In the genomic region with DNA sequence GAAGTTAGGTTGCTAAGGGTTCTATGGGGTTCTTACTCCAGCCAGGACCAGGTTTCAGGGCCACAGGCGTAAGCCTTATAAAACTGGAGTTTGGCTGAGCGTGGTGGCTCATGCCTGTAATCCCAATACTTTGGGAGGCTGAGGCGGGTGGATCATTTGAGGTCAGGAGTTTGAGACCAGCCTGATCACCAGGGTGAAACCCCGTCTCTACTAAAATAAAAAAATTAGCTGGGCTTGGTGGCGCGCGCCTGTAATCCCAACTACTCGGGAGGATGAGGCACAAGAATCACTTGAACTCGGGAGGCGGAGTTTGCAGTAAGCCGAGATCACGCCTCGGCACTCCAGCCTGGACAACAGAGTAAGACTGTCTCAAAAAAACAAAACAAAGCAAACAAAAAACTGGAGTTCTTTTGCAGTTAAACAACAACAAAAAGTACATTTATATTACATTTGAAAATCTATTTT, we compare ENCODE assay signal across 8 cellular contexts. TPM values are rescaled to one million over a fixed set of nuclear protein-coding genes. Genes with fewer than 3 reads are reported as not detected.
DNase-seq lines count a peak whose midpoint lies in the region; ATAC-seq, FAIRE-seq and TF ChIP-seq lines count a peak whose summit lies in the region.

No MANE protein-coding gene starts in this region.

- H3K9ac ChIP-seq in SK-N-SH, result peak overlapping the region; percentile 82
- H3K9ac ChIP-seq in iPS-20b (ENCODE audit: low read depth, low read length), result no peak overlapping the region

- peaks cover 36% of the 10 kb centered on the region for H3K79me2 ChIP-seq in SK-N-SH (ENCODE audit: insufficient read depth)

- H3K27me3 ChIP-seq in SK-N-SH (ENCODE audit: insufficient read depth), result no peaks in the 10 kb centered on the region
- H3K27me3 ChIP-seq in iPS-20b (ENCODE audit: insufficient read depth, low read length), result no peaks in the 10 kb centered on the region
- H3K27me3 ChIP-seq in stomach, result no peaks in the 10 kb centered on the region

- H3F3A ChIP-seq in SK-N-SH (replicated peaks; ENCODE audit: insufficient read depth), result peaks cover 7% of the 10 kb centered on the region

- ATAC-seq in SK-N-SH treated with all-trans-retinoic acid at 6 μM for 48 hours, result no peak
- no peak for ATAC-seq in GM18873 (IDR thresholded peaks at IDR 0.05; ENCODE audit: low FRiP score, unreplicated experiment)

- no peak for TF ChIP-seq RAD21 in SK-N-SH (IDR thresholded peaks at IDR 0.05; ENCODE audit: low read length)

- no peaks in the 10 kb centered on the region for H3K27me3 Mint-ChIP-seq in activated T-helper 2 cell treated with anti-CD3 and anti-CD28 coated beads, Interferon-gamma antibody, Interleukin-2, Interleukin-4, amounts not matched to agents 10 μg/mL and 5 μg/mL and 100 μg/mL, durations not matched to agents 14 hours and 24 hours and 36 hours (ENCODE audit: low read depth)

- CTCF ChIA-PET in SK-N-SH (lab: Yijun Ruan, JAX), result interaction anchor here (0.7 to 2.3 kb wide), 6 partner anchors 8 to 153 kb away, joined by 3 to 6 read pairs (median 4); no protein-coding TSS in a partner anchor

- no peak for FAIRE-seq in H54 (lab: Jason Lieb, UNC)

- H3K4me1 ChIP-seq in SK-N-SH (ENCODE audit: control insufficient read depth in 1 of 2, insufficient read depth in 2 of 2, low read depth in 1 of 2, low read length in 1 of 2) (peaks cover 0 to 3% of the 10 kb centered on the region in 2 experiments; a peak in 2 of 4 replicates), iPS-20b (ENCODE audit: insufficient read depth, low read length) (peaks cover 4% of the 10 kb centered on the region; the same call in 1 of the 2 replicates), stomach (peaks cover 10 to 24% (median 15%) of the 10 kb centered on the region in 4 donors)

- H3K36me3 Mint-ChIP-seq in activated T-helper 2 cell treated with anti-CD3 and anti-CD28 coated beads, Interferon-gamma antibody, Interleukin-2, Interleukin-4, amounts not matched to agents 10 μg/mL and 5 μg/mL and 100 μg/mL, durations not matched to agents 14 hours and 24 hours and 36 hours (ENCODE audit: low read depth), result peaks cover 14% of the 10 kb centered on the region

- H3K4me2 ChIP-seq in SK-N-SH, result peak overlapping the region; percentile 91; the same call in 1 of the 2 replicates

- 50% methylated on average over 13 of the region's 13 CpGs for WGBS in SK-N-SH (ENCODE audit: low lambda C conversion rate)
- 64 to 74% (median 70%) methylated on average over 13 of the region's 13 CpGs for WGBS in stomach, 5 donors

- peaks cover 11% of the 10 kb centered on the region for H3K4me1 Mint-ChIP-seq in activated T-helper 2 cell treated with anti-CD3 and anti-CD28 coated beads, Interferon-gamma antibody, Interleukin-2, Interleukin-4, amounts not matched to agents 10 μg/mL and 5 μg/mL and 100 μg/mL, durations not matched to agents 14 hours and 24 hours and 36 hours (ENCODE audit: low read depth)

- H4K20me1 ChIP-seq in SK-N-SH (ENCODE audit: insufficient read depth), result no peaks in the 10 kb centered on the region

- H3K27ac ChIP-seq in SK-N-SH (ENCODE audit: low read depth in 2 of 2, low read length in 1 of 2) (peak overlapping the region in 1 of 2 experiments; percentile 91; a peak in 2 of 4 replicates), iPS-20b (ENCODE audit: low read length) (no peak overlapping the region), stomach (peak overlapping the region in 4 of 5 donors; percentile 75 to 86 (median 82))

- H2AFZ ChIP-seq in SK-N-SH (ENCODE audit: low read depth), result peak overlapping the region; percentile 88

- TF ChIP-seq EP300 in SK-N-SH (IDR thresholded peaks at IDR 0.05; ENCODE audit: borderline replicate concordance in 1 of 2, low read depth in 1 of 2, low read length in 1 of 2) (no peak), stomach (IDR thresholded peaks at IDR 0.05) (no peak)

- H3K4me3 ChIP-seq in SK-N-SH (ENCODE audit: low read depth in 2 of 2, low read length in 1 of 2), result peak overlapping the region in 1 of 2 experiments; percentile 73; a peak in 2 of 4 replicates
- H3K4me3 ChIP-seq in iPS-20b (ENCODE audit: low read length), result peak overlapping the region; percentile 74; the same call in 1 of the 2 replicates
- peak overlapping the region; percentile 61 to 89 (median 78) for H3K4me3 ChIP-seq in stomach

- H3K27ac Mint-ChIP-seq in activated T-helper 2 cell treated with anti-CD3 and anti-CD28 coated beads, Interferon-gamma antibody, Interleukin-2, Interleukin-4, amounts not matched to agents 10 μg/mL and 5 μg/mL and 100 μg/mL, durations not matched to agents 14 hours and 24 hours and 36 hours, result peak overlapping the region; percentile 89

- intact Hi-C loops in activated T-helper 2 cell treated with anti-CD3 and anti-CD28 coated beads, Interferon-gamma antibody, Interleukin-2, Interleukin-4, amounts not matched to agents 10 μg/mL and 5 μg/mL and 100 μg/mL, durations not matched to agents 14 hours and 24 hours and 36 hours (cut with micrococcal nuclease), result loop anchor here (1.0 to 5.0 kb wide), 6 partner anchors 12 to 109 kb away; a partner anchor contains a TSS
- intact Hi-C loops in stomach (cut with DNase I; ENCODE audit: low total_unique reads), result no loop called here

- H3K4me3 Mint-ChIP-seq in activated T-helper 2 cell treated with anti-CD3 and anti-CD28 coated beads, Interferon-gamma antibody, Interleukin-2, Interleukin-4, amounts not matched to agents 10 μg/mL and 5 μg/mL and 100 μg/mL, durations not matched to agents 14 hours and 24 hours and 36 hours (ENCODE audit: low read depth), result peak overlapping the region; percentile 97

- TF ChIP-seq CTCF in SK-N-SH (IDR thresholded peaks at IDR 0.05), result no peak
- no peak for TF ChIP-seq CTCF in stomach (IDR thresholded peaks at IDR 0.05)

- H3K9me3 ChIP-seq in SK-N-SH (no peaks in the 10 kb centered on the region), iPS-20b (ENCODE audit: insufficient read depth, low read depth, low read length) (no peaks in the 10 kb centered on the region), stomach (no peaks in the 10 kb centered on the region)

- DNase-seq in SK-N-SH (no peak), stomach (no peak), NCI-H2029 (lab: John Stamatoyannopoulos, UW) (no peak), H54 (ENCODE audit: insufficient read length, low spot score) (no peak)
- no peak for DNase-seq in activated T-helper 2 cell treated with anti-CD3 and anti-CD28 coated beads, Interferon-gamma antibody, Interleukin-2, Interleukin-4, amounts not matched to agents 10 μg/mL and 5 μg/mL and 100 μg/mL, durations not matched to agents 14 hours and 24 hours and 36 hours (ENCODE audit: low spot score)

- POLR2A ChIA-PET in SK-N-SH (lab: Yijun Ruan, JAX), result interaction anchor here (0.6 to 1.9 kb wide), 4 partner anchors 13 to 1115 kb away, joined by 3 to 11 read pairs (median 5); a partner anchor contains a TSS

- H3K9me3 Mint-ChIP-seq in activated T-helper 2 cell treated with anti-CD3 and anti-CD28 coated beads, Interferon-gamma antibody, Interleukin-2, Interleukin-4, amounts not matched to agents 10 μg/mL and 5 μg/mL and 100 μg/mL, durations not matched to agents 14 hours and 24 hours and 36 hours, result no peaks in the 10 kb centered on the region

- H3K36me3 ChIP-seq in SK-N-SH (replicated peaks in 1 of 2; ENCODE audit: control insufficient read depth in 1 of 2, insufficient read depth in 2 of 2, low read length in 1 of 2) (peaks cover 4 to 27% of the 10 kb centered on the region in 2 experiments), iPS-20b (ENCODE audit: insufficient read depth, low read depth, low read length) (peaks cover 18% of the 10 kb centered on the region), stomach (peaks cover 8 to 16% (median 13%) of the 10 kb centered on the region in 4 donors)

- no peak for TF ChIP-seq POLR2A in stomach (IDR thresholded peaks at IDR 0.05)
- no peak for TF ChIP-seq POLR2A in H54 (IDR thresholded peaks at IDR 0.05; ENCODE audit: low read depth, low read length)

- H3K9me2 ChIP-seq in SK-N-SH, result no peaks in the 10 kb centered on the region

TF ChIP-seq in SK-N-SH, 30 proteins besides CTCF, POLR2A, EP300 and RAD21 (continues in another document):
- no peak for TF ChIP-seq MEF2A (IDR thresholded peaks at IDR 0.05; ENCODE audit: borderline replicate concordance, low read depth)
- TF ChIP-seq MXI1 (IDR thresholded peaks at IDR 0.05; ENCODE audit: low read depth, low read length), result no peak

TF ChIP-seq in SK-N-SH treated with all-trans-retinoic acid at 6 μM for 48 hours, 23 proteins besides CTCF, POLR2A, EP300 and RAD21 (continues in another document):
- no peak for TF ChIP-seq TCF4 (CRISPR knock-in tag; IDR thresholded peaks at IDR 0.05; ENCODE audit: borderline replicate concordance)

RNA-seq across cellular contexts. Expression of a gene that starts 0.3 kb away (rescaled TPM):
- polyA plus RNA-seq in SK-N-SH (2012; rRNA removed) (40.9 and 46.4 TPM in 2 replicates), stomach (10 to 100 TPM; 12.0 to 16.8 (median 13.1) TPM)
- polyA plus RNA-seq in SK-N-SH (2012; cell fraction: cytosol; rRNA removed), result 21.5 and 26.1 TPM in 2 replicates
- polyA plus RNA-seq in SK-N-SH (2012; cell fraction: nucleus; rRNA removed), result 123 and 132 TPM in 2 replicates
- total RNA-seq in activated T-helper 2 cell treated with anti-CD3 and anti-CD28 coated beads, Interferon-gamma antibody, Interleukin-2, Interleukin-4, amounts not matched to agents 10 μg/mL and 5 μg/mL and 100 μg/mL, durations not matched to agents 14 hours and 24 hours and 36 hours, result 69.8 and 70.1 TPM in 2 replicates
- 10 to 100 TPM in 4 of 5 donors, 1 to 10 TPM in 1; 3.5 to 22.2 (median 15.6) TPM for total RNA-seq in stomach

RNA-seq across cellular contexts. Expression of a gene that starts 24.5 kb away (rescaled TPM):
- 398 and 419 TPM in 2 replicates for polyA plus RNA-seq in SK-N-SH (2012; rRNA removed)
- polyA plus RNA-seq in SK-N-SH (2012; cell fraction: cytosol; rRNA removed), result 320 and 415 TPM in 2 replicates
- polyA plus RNA-seq in SK-N-SH (2012; cell fraction: nucleus; rRNA removed), result 161 and 207 TPM in 2 replicates
- 877 and 885 TPM in 2 replicates for total RNA-seq in activated T-helper 2 cell treated with anti-CD3 and anti-CD28 coated beads, Interferon-gamma antibody, Interleukin-2, Interleukin-4, amounts not matched to agents 10 μg/mL and 5 μg/mL and 100 μg/mL, durations not matched to agents 14 hours and 24 hours and 36 hours
- total RNA-seq in stomach, result 100 to 1,000 TPM in 1 of 5 donors, 10 to 100 TPM in 4; 29.2 to 122 (median 95.6) TPM
- 100 to 1,000 TPM; 116 to 180 (median 137) TPM for polyA plus RNA-seq in stomach

RNA-seq across cellular contexts. Expression of a gene that starts 44.3 kb away (rescaled TPM):
- 49.0 and 50.0 TPM in 2 replicates for polyA plus RNA-seq in SK-N-SH (2012; rRNA removed)
- polyA plus RNA-seq in SK-N-SH (2012; cell fraction: cytosol; rRNA removed), result 46.6 and 47.9 TPM in 2 replicates
- polyA plus RNA-seq in SK-N-SH (2012; cell fraction: nucleus; rRNA removed), result 25.6 and 31.3 TPM in 2 replicates
- total RNA-seq in activated T-helper 2 cell treated with anti-CD3 and anti-CD28 coated beads, Interferon-gamma antibody, Interleukin-2, Interleukin-4, amounts not matched to agents 10 μg/mL and 5 μg/mL and 100 μg/mL, durations not matched to agents 14 hours and 24 hours and 36 hours, result 49.9 and 53.4 TPM in 2 replicates
- total RNA-seq in stomach, result 10 to 100 TPM; 11.6 to 30.6 (median 14.5) TPM
- polyA plus RNA-seq in stomach, result 10 to 100 TPM; 50.9 to 71.0 (median 52.7) TPM

RNA-seq across cellular contexts. Expression of a gene that starts 44.5 kb away (rescaled TPM):
- polyA plus RNA-seq in SK-N-SH (2012; rRNA removed), result 71.5 and 84.2 TPM in 2 replicates
- 48.0 and 62.5 TPM in 2 replicates for polyA plus RNA-seq in SK-N-SH (2012; cell fraction: cytosol; rRNA removed)
- 76.4 and 107 TPM in 2 replicates for polyA plus RNA-seq in SK-N-SH (2012; cell fraction: nucleus; rRNA removed)
- total RNA-seq in activated T-helper 2 cell treated with anti-CD3 and anti-CD28 coated beads, Interferon-gamma antibody, Interleukin-2, Interleukin-4, amounts not matched to agents 10 μg/mL and 5 μg/mL and 100 μg/mL, durations not matched to agents 14 hours and 24 hours and 36 hours, result 41.4 and 52.9 TPM in 2 replicates
- 10 to 100 TPM in 4 of 5 donors, 1 to 10 TPM in 1; 5.4 to 98.6 (median 35.9) TPM for total RNA-seq in stomach
- 10 to 100 TPM; 29.7 to 36.4 (median 30.7) TPM for polyA plus RNA-seq in stomach
